In the genomic region with DNA sequence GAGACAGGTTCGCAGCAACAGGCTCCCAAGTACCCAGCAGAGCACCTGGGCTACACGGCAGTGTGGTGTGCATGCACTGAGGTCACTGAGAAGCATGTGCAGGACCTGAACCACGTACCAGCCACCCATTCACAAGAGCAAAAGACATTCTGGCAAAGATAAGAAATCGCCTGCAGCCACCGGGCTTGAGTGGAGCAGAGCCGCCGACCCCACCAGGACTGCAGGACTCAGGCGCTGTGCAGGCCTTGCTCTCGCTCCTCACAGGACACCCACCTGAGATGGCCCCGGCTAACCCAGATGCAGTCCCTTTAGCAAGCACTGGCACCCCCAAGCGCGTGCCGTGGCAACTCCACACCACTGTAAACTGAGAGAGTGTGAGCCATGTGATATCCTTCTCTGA, we compare ENCODE assay signal across 1 cellular context.
TF ChIP-seq lines count a peak whose summit lies in the region.

No MANE protein-coding gene starts in this region.

TF ChIP-seq in IMR-90, 13 proteins besides CTCF, POLR2A, EP300 and RAD21:
- TF ChIP-seq BHLHE40 (IDR thresholded peaks at IDR 0.05; ENCODE audit: low read depth, low read length) (no peak), RCOR1 (IDR thresholded peaks at IDR 0.05; ENCODE audit: insufficient replicate concordance, low read length) (no peak), MXI1 (IDR thresholded peaks at IDR 0.05; ENCODE audit: borderline replicate concordance, low read depth, low read length) (no peak), SMC3 (IDR thresholded peaks at IDR 0.05; ENCODE audit: low read depth, low read length) (no peak), CEBPB (IDR thresholded peaks at IDR 0.05; ENCODE audit: low read depth, low read length) (no peak), ELK1 (IDR thresholded peaks at IDR 0.05; ENCODE audit: borderline replicate concordance, low read depth, low read length) (no peak)
